Comparison of ENCODE assay signal across 23 cellular contexts in genomic region chr6:136438445-136438844, GRCh38.
"Had no signal": no experiment of that assay in that cellular context is flagged by ENCODE, and none has a peak within 500 bp of the region (broad histone marks: within the 10 kb centered on the region; RNA-seq: fewer than 3 reads in every experiment).

No MANE protein-coding gene starts in this region.

- ATAC-seq: left lobe of liver had no signal

- H3K27ac ChIP-seq: ascending aorta, right atrium auricular region had no signal

- H3K27me3 ChIP-seq: ascending aorta, right atrium auricular region had no signal

- H3K27me3 Mint-ChIP-seq: dendritic cell treated with granulocyte-macrophage colony-stimulating factor and Interleukin-4, amounts not matched to agents 40 ng/mL and 50 ng/mL, for 4 days had no signal

- H3K4me3 Mint-ChIP-seq: dendritic cell treated with granulocyte-macrophage colony-stimulating factor and Interleukin-4, amounts not matched to agents 40 ng/mL and 50 ng/mL, for 4 days; nephron progenitor cell; T-helper 1 cell treated with Interleukin-12 subunit alpha and Interleukin-12 subunit beta and Interleukin-4 antibody, amounts not matched to agents 30 μg/mL and 1 μg/mL, for 36 hours had no signal

- H3K36me3 ChIP-seq: ascending aorta, right atrium auricular region had no signal

- H3K9me3 ChIP-seq: ascending aorta, right atrium auricular region had no signal

- DNase-seq: activated CD4-positive, alpha-beta T cell treated with anti-CD3 and anti-CD28 coated beads, Interleukin-2, amount 50 U/mL, for 1 hour; activated CD4-positive, CD25-positive, alpha-beta regulatory T cell treated with anti-CD3 and anti-CD28 coated beads, Interleukin-2, amount 50 U/mL, for 72 hours; activated CD8-positive, alpha-beta memory T cell treated with anti-CD3 and anti-CD28 coated beads for 24 hours; activated CD8-positive, alpha-beta memory T cell treated with anti-CD3 and anti-CD28 coated beads, Interleukin-2, amount 50 U/mL, for 48 hours; activated effector memory CD4-positive, alpha-beta T cell treated with anti-CD3 and anti-CD28 coated beads, Interleukin-2, amount 50 U/mL, for 16 hours; activated naive CD4-positive, alpha-beta T cell treated with anti-CD3 and anti-CD28 coated beads, Interleukin-2, amount 50 U/mL, for 16 hours; activated T-cell treated with anti-CD3 and anti-CD28 coated beads, Interleukin-2, amount 50 U/mL, for 48 hours; effector memory CD4-positive, alpha-beta T cell; foreskin fibroblast; hippocampal formation; nephron progenitor cell; occipital lobe; posterior cingulate gyrus; stimulated activated CD4-positive, alpha-beta T cell treated with anti-CD3 and anti-CD28 coated beads, Interleukin-2, amount 100 ng/mL, for 24 hours; stimulated activated naive CD4-positive, alpha-beta T cell treated with Interleukin-2 at 50 U/mL for 16 hours; trophoblast cell had no signal

- H3K4me1 ChIP-seq: right atrium auricular region had no signal

- FAIRE-seq: endothelial cell of umbilical vein, islet of Langerhans had no signal

- H3K4me3 ChIP-seq: ascending aorta, right atrium auricular region had no signal

- H3K27ac Mint-ChIP-seq: dendritic cell treated with granulocyte-macrophage colony-stimulating factor and Interleukin-4, amounts not matched to agents 40 ng/mL and 50 ng/mL, for 4 days; nephron progenitor cell; T-helper 1 cell treated with Interleukin-12 subunit alpha and Interleukin-12 subunit beta and Interleukin-4 antibody, amounts not matched to agents 30 μg/mL and 1 μg/mL, for 36 hours had no signal

- H3K9me3 Mint-ChIP-seq: dendritic cell treated with granulocyte-macrophage colony-stimulating factor and Interleukin-4, amounts not matched to agents 40 ng/mL and 50 ng/mL, for 4 days; nephron progenitor cell; T-helper 1 cell treated with Interleukin-12 subunit alpha and Interleukin-12 subunit beta and Interleukin-4 antibody, amounts not matched to agents 30 μg/mL and 1 μg/mL, for 36 hours had no signal
